Comparison of ENCODE assay signal across 17 cellular contexts in the genomic region with DNA sequence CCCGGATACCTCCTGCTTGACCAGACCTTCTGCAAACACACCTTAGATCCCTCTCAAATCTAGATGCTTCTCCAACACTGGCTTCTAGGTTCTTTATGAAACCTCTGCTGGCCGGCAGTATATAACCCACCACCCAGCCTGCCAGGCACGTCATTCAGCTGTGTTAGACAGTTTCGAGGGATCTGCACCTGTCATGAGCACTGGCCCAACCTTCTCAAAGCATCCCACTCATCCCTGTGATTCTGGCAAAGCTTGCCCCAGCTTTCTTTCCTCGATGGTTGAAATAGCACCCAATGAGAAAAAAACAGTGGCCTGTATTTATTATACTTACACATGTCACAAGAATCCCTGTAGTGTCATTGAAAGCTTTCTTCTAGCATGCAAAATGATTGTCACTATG.
DNase-seq lines count a peak whose midpoint lies in the region; ATAC-seq and TF ChIP-seq lines count a peak whose summit lies in the region.
"Had no signal": no experiment of that assay in that cellular context is flagged by ENCODE, and none has a peak within 500 bp of the region (broad histone marks: within the 10 kb centered on the region; RNA-seq: fewer than 3 reads in every experiment).

No MANE protein-coding gene starts in this region.

- no peaks in the 10 kb centered on the region for H3K9me3 Mint-ChIP-seq in activated naive CD4-positive, alpha-beta T cell treated with anti-CD3 and anti-CD28 coated beads, Interleukin-2, amount 10 ng/mL, durations not matched to agents 7 days and 5 days
- H3K9me3 Mint-ChIP-seq in activated naive CD4-positive, alpha-beta T cell treated with anti-CD3 and anti-CD28 coated beads, Interleukin-2, amount 50 U/mL, for 72 hours, result no peaks in the 10 kb centered on the region
- H3K9me3 Mint-ChIP-seq in osteocyte (ENCODE audit: unreplicated experiment), result no peaks in the 10 kb centered on the region
- H3K9me3 Mint-ChIP-seq: CD14-positive monocyte; CD4-positive, alpha-beta memory T cell; GM23338 had no signal

- no peak overlapping the region for H3K4me3 ChIP-seq in stomach
- H3K4me3 ChIP-seq: BLaER1, GM23338 had no signal

- H3K27ac Mint-ChIP-seq in activated naive CD4-positive, alpha-beta T cell treated with anti-CD3 and anti-CD28 coated beads, Interleukin-2, amount 10 ng/mL, durations not matched to agents 7 days and 5 days, result peak overlapping the region; percentile 60
- H3K27ac Mint-ChIP-seq in activated naive CD4-positive, alpha-beta T cell treated with anti-CD3 and anti-CD28 coated beads, Interleukin-2, amount 50 U/mL, for 72 hours, result no peak overlapping the region
- H3K27ac Mint-ChIP-seq in osteocyte (ENCODE audit: unreplicated experiment), result peak overlapping the region; percentile 13
- H3K27ac Mint-ChIP-seq: CD4-positive, alpha-beta memory T cell; GM23338 had no signal

- no peaks in the 10 kb centered on the region for H3K27me3 Mint-ChIP-seq in activated naive CD4-positive, alpha-beta T cell treated with anti-CD3 and anti-CD28 coated beads, Interleukin-2, amount 10 ng/mL, durations not matched to agents 7 days and 5 days
- no peaks in the 10 kb centered on the region for H3K27me3 Mint-ChIP-seq in osteocyte (ENCODE audit: unreplicated experiment)
- H3K27me3 Mint-ChIP-seq: CD4-positive, alpha-beta memory T cell had no signal

- CTCF ChIA-PET in activated naive CD4-positive, alpha-beta T cell treated with anti-CD3 and anti-CD28 coated beads, Interleukin-2, amount 10 ng/mL, durations not matched to agents 7 days and 5 days (lab: Charles Lee), result interaction anchor here (2.0 to 2.1 kb wide), 2 partner anchors 8 to 9 kb away, joined by 5 to 11 read pairs; no protein-coding TSS in a partner anchor

- TF ChIP-seq EP300 in stomach (IDR thresholded peaks at IDR 0.05), result no peak

- H3K27me3 ChIP-seq in stomach, result no peaks in the 10 kb centered on the region
- H3K27me3 ChIP-seq: BLaER1 had no signal

- peaks cover 0 to under 1% (median 0%) of the 10 kb centered on the region in 4 donors for H3K36me3 ChIP-seq in stomach

- no peak for TF ChIP-seq CTCF in osteocyte (IDR thresholded peaks at IDR 0.05)
- no peak for TF ChIP-seq CTCF in stomach (IDR thresholded peaks at IDR 0.05)

- H3K4me3 Mint-ChIP-seq in activated naive CD4-positive, alpha-beta T cell treated with anti-CD3 and anti-CD28 coated beads, Interleukin-2, amount 10 ng/mL, durations not matched to agents 7 days and 5 days, result no peak overlapping the region
- H3K4me3 Mint-ChIP-seq in osteocyte (ENCODE audit: unreplicated experiment), result no peak overlapping the region
- H3K4me3 Mint-ChIP-seq: CD14-positive monocyte; CD4-positive, alpha-beta memory T cell; GM23338 had no signal

- TF ChIP-seq POLR2A in stomach (IDR thresholded peaks at IDR 0.05), result no peak

- peaks cover 0 to 23% (median 10%) of the 10 kb centered on the region in 4 donors for H3K4me1 ChIP-seq in stomach

- H3K4me1 Mint-ChIP-seq in activated naive CD4-positive, alpha-beta T cell treated with anti-CD3 and anti-CD28 coated beads, Interleukin-2, amount 10 ng/mL, durations not matched to agents 7 days and 5 days, result peaks cover 2% of the 10 kb centered on the region
- peaks cover 38% of the 10 kb centered on the region for H3K4me1 Mint-ChIP-seq in osteocyte (ENCODE audit: unreplicated experiment)
- H3K4me1 Mint-ChIP-seq: CD14-positive monocyte had no signal

- no peak overlapping the region for H3K27ac ChIP-seq in stomach
- H3K27ac ChIP-seq: 22Rv1, BLaER1 had no signal

- intact Hi-C loops in stomach (cut with DNase I; ENCODE audit: low total_unique reads), result no loop called here

- no peak for ATAC-seq in activated naive CD4-positive, alpha-beta T cell treated with anti-CD3 and anti-CD28 coated beads, Interleukin-2, amount 50 U/mL, for 72 hours
- ATAC-seq: GM23338, HepG2 had no signal

- WGBS in stomach, 5 donors, result 95 to 99% (median 97%) methylated on average over 5 of the region's 5 CpGs

- H3K36me3 Mint-ChIP-seq in activated naive CD4-positive, alpha-beta T cell treated with anti-CD3 and anti-CD28 coated beads, Interleukin-2, amount 10 ng/mL, durations not matched to agents 7 days and 5 days, result peaks cover 19% of the 10 kb centered on the region
- peaks cover 16 to 43% of the 10 kb centered on the region in 2 donors for H3K36me3 Mint-ChIP-seq in activated naive CD4-positive, alpha-beta T cell treated with anti-CD3 and anti-CD28 coated beads, Interleukin-2, amount 50 U/mL, for 72 hours
- H3K36me3 Mint-ChIP-seq in osteocyte (ENCODE audit: unreplicated experiment), result peaks cover 14% of the 10 kb centered on the region

- H3K9me3 ChIP-seq in stomach, result no peaks in the 10 kb centered on the region

- DNase-seq in activated naive CD4-positive, alpha-beta T cell treated with anti-CD3 and anti-CD28 coated beads, Interleukin-2, amount 10 ng/mL, durations not matched to agents 7 days and 5 days, result no peak
- no peak for DNase-seq in activated naive CD4-positive, alpha-beta T cell treated with anti-CD3 and anti-CD28 coated beads, Interleukin-2, amount 50 U/mL, for 72 hours (ENCODE audit: low spot score in 2 of 2)
- DNase-seq in myocyte (ENCODE audit: low read depth), result peak; percentile 85
- no peak for DNase-seq in osteocyte (ENCODE audit: extremely low spot score, unreplicated experiment)
- DNase-seq in epidermal melanocyte (ENCODE audit: insufficient read length, low spot score), result no peak
- DNase-seq in stomach, result no peak
- no peak for DNase-seq in amniotic stem cell (lab: John Stamatoyannopoulos, UW)
- DNase-seq in HUDEP-2 (lab: John Stamatoyannopoulos, UW; ENCODE audit: unreplicated experiment in 76 of 76), result no peak
- DNase-seq: CD4-positive, alpha-beta memory T cell; DMS153; DMS79; GDM1 had no signal

Comparison
In these comparisons a context has a peak if more than half of its experiments do, and no peak if none do; other contexts are left out.
1. H3K27ac Mint-ChIP-seq: peak in activated naive CD4-positive, alpha-beta T cell treated with anti-CD3 and anti-CD28 coated beads, Interleukin-2, amount 10 ng/mL, durations not matched to agents 7 days and 5 days (single experiment) and osteocyte (single experiment); none in activated naive CD4-positive, alpha-beta T cell treated with anti-CD3 and anti-CD28 coated beads, Interleukin-2, amount 50 U/mL, for 72 hours (0 of 2).